ENCODE assay signal across 8 cellular contexts in genomic region chr11:30333405-30333804, GRCh38. TPM values are rescaled to one million over a fixed set of nuclear protein-coding genes. Genes with fewer than 3 reads are reported as not detected.
DNase-seq lines count a peak whose midpoint lies in the region; ATAC-seq and TF ChIP-seq lines count a peak whose summit lies in the region.

No MANE protein-coding gene starts in this region.

- no peak for TF ChIP-seq POLR2A in uterus (IDR thresholded peaks at IDR 0.05)

- H3K4me1 Mint-ChIP-seq in activated CD4-positive, alpha-beta T cell treated with anti-CD3 and anti-CD28 coated beads, Interleukin-2, amount 10 ng/mL, durations not matched to agents 24 days and 14 days, result peaks cover 24% of the 10 kb centered on the region
- H3K4me1 Mint-ChIP-seq in activated CD4-positive, alpha-beta T cell treated with anti-CD3 and anti-CD28 coated beads, Interleukin-2, amount 10 ng/mL, durations not matched to agents 7 days and 5 days, result peaks cover 19% of the 10 kb centered on the region
- peaks cover 23% of the 10 kb centered on the region for H3K4me1 Mint-ChIP-seq in mesothelial cell of epicardium

- H3K36me3 ChIP-seq in uterus, result no peaks in the 10 kb centered on the region

- no peak overlapping the region for H3K4me3 ChIP-seq in uterus

- H3K27ac Mint-ChIP-seq in activated CD4-positive, alpha-beta T cell treated with anti-CD3 and anti-CD28 coated beads, Interleukin-2, amount 10 ng/mL, durations not matched to agents 24 days and 14 days, result no peak overlapping the region
- H3K27ac Mint-ChIP-seq in activated CD4-positive, alpha-beta T cell treated with anti-CD3 and anti-CD28 coated beads, Interleukin-2, amount 10 ng/mL, durations not matched to agents 7 days and 5 days, result no peak overlapping the region
- H3K27ac Mint-ChIP-seq in mesothelial cell of epicardium, result no peak overlapping the region

- H3K27ac ChIP-seq in uterus, result no peak overlapping the region

- H3K36me3 Mint-ChIP-seq in activated CD4-positive, alpha-beta T cell treated with anti-CD3 and anti-CD28 coated beads, Interleukin-2, amount 10 ng/mL, durations not matched to agents 24 days and 14 days (ENCODE audit: low read depth), result peaks cover 58% of the 10 kb centered on the region
- peaks cover 53% of the 10 kb centered on the region for H3K36me3 Mint-ChIP-seq in activated CD4-positive, alpha-beta T cell treated with anti-CD3 and anti-CD28 coated beads, Interleukin-2, amount 10 ng/mL, durations not matched to agents 7 days and 5 days (ENCODE audit: low read depth)
- peaks cover 37% of the 10 kb centered on the region for H3K36me3 Mint-ChIP-seq in mesothelial cell of epicardium

- H3K9me3 ChIP-seq in uterus, result no peaks in the 10 kb centered on the region

- H3K9me3 Mint-ChIP-seq in activated CD4-positive, alpha-beta T cell treated with anti-CD3 and anti-CD28 coated beads, Interleukin-2, amount 10 ng/mL, durations not matched to agents 24 days and 14 days, result no peaks in the 10 kb centered on the region
- no peaks in the 10 kb centered on the region for H3K9me3 Mint-ChIP-seq in activated CD4-positive, alpha-beta T cell treated with anti-CD3 and anti-CD28 coated beads, Interleukin-2, amount 10 ng/mL, durations not matched to agents 7 days and 5 days
- H3K9me3 Mint-ChIP-seq in mesothelial cell of epicardium, result no peaks in the 10 kb centered on the region

- CTCF ChIA-PET in activated CD4-positive, alpha-beta T cell treated with anti-CD3 and anti-CD28 coated beads, Interleukin-2, amount 10 ng/mL, durations not matched to agents 7 days and 5 days (lab: Charles Lee), result interaction anchor here (2.3 kb wide), 1 partner anchor 10 kb away, joined by 7 read pairs; the partner anchor contains the start of gene ARL14EP

- intact Hi-C loops in activated CD4-positive, alpha-beta T cell treated with anti-CD3 and anti-CD28 coated beads, Interleukin-2, amount 10 ng/mL, durations not matched to agents 24 days and 14 days (cut with micrococcal nuclease), result no loop called here
- intact Hi-C loops in uterus (cut with DNase I; ENCODE audit: low total_unique reads), result no loop called here

- H3K27me3 ChIP-seq in uterus, result no peaks in the 10 kb centered on the region

- ATAC-seq in HG03103 (IDR thresholded peaks at IDR 0.05; ENCODE audit: low read depth, unreplicated experiment), result peak; percentile 71

- peak; percentile 48 for DNase-seq in activated CD4-positive, alpha-beta T cell treated with anti-CD3 and anti-CD28 coated beads, Interleukin-2, amount 10 ng/mL, durations not matched to agents 24 days and 14 days
- DNase-seq in activated CD4-positive, alpha-beta T cell treated with anti-CD3 and anti-CD28 coated beads, Interleukin-2, amount 10 ng/mL, durations not matched to agents 7 days and 5 days, result no peak
- DNase-seq in amniotic epithelial cell (ENCODE audit: low read depth), result peak; percentile 27
- DNase-seq in mesothelial cell of epicardium (ENCODE audit: low spot score in 2 of 2, unreplicated experiment in 2 of 2), result no peak
- no peak for DNase-seq in uterus
- no peak for DNase-seq in retina
- no peak for DNase-seq in HCEC 1CT

- TF ChIP-seq CTCF in mesothelial cell of epicardium (IDR thresholded peaks at IDR 0.05; ENCODE audit: unreplicated experiment), result peak; percentile 35
- TF ChIP-seq CTCF in uterus (IDR thresholded peaks at IDR 0.05), result peak in 1 of 4 experiments; percentile 10

- H3K4me1 ChIP-seq in uterus, result no peaks in the 10 kb centered on the region

- H3K27me3 Mint-ChIP-seq in activated CD4-positive, alpha-beta T cell treated with anti-CD3 and anti-CD28 coated beads, Interleukin-2, amount 10 ng/mL, durations not matched to agents 24 days and 14 days, result no peaks in the 10 kb centered on the region
- no peaks in the 10 kb centered on the region for H3K27me3 Mint-ChIP-seq in activated CD4-positive, alpha-beta T cell treated with anti-CD3 and anti-CD28 coated beads, Interleukin-2, amount 10 ng/mL, durations not matched to agents 7 days and 5 days
- H3K27me3 Mint-ChIP-seq in mesothelial cell of epicardium (ENCODE audit: low read depth), result no peaks in the 10 kb centered on the region

- POLR2A ChIA-PET in activated CD4-positive, alpha-beta T cell treated with anti-CD3 and anti-CD28 coated beads, Interleukin-2, amount 10 ng/mL, durations not matched to agents 7 days and 5 days (lab: Charles Lee), result no interaction called here

- H3K4me3 Mint-ChIP-seq in activated CD4-positive, alpha-beta T cell treated with anti-CD3 and anti-CD28 coated beads, Interleukin-2, amount 10 ng/mL, durations not matched to agents 24 days and 14 days, result no peak overlapping the region
- H3K4me3 Mint-ChIP-seq in activated CD4-positive, alpha-beta T cell treated with anti-CD3 and anti-CD28 coated beads, Interleukin-2, amount 10 ng/mL, durations not matched to agents 7 days and 5 days, result no peak overlapping the region
- no peak overlapping the region for H3K4me3 Mint-ChIP-seq in mesothelial cell of epicardium

RNA-seq across cellular contexts. Expression of gene ARL14EP, which starts 10.5 kb away (rescaled TPM):
- 36.5 and 36.8 TPM in 2 replicates for total RNA-seq in activated CD4-positive, alpha-beta T cell treated with anti-CD3 and anti-CD28 coated beads, Interleukin-2, amount 10 ng/mL, durations not matched to agents 24 days and 14 days
- 10 to 100 TPM; 36.5 to 47.6 TPM for total RNA-seq in activated CD4-positive, alpha-beta T cell treated with anti-CD3 and anti-CD28 coated beads, Interleukin-2, amount 10 ng/mL, durations not matched to agents 7 days and 5 days
- total RNA-seq in mesothelial cell of epicardium, result 28.4 to 32.8 TPM (median 32.0 TPM) in 3 replicates
- 10 to 100 TPM; 38.5 to 90.2 (median 56.1) TPM for total RNA-seq in uterus

Comparison
In these comparisons a context has a peak if more than half of its experiments do, and no peak if none do; other contexts are left out.
1. DNase-seq: peak in activated CD4-positive, alpha-beta T cell treated with anti-CD3 and anti-CD28 coated beads, Interleukin-2, amount 10 ng/mL, durations not matched to agents 24 days and 14 days (single experiment) and amniotic epithelial cell (single experiment); none in activated CD4-positive, alpha-beta T cell treated with anti-CD3 and anti-CD28 coated beads, Interleukin-2, amount 10 ng/mL, durations not matched to agents 7 days and 5 days (single experiment), mesothelial cell of epicardium (0 of 2), uterus (0 of 2), retina (single experiment) and HCEC 1CT (single experiment).